In genomic region chr17:44218344-44219125, GRCh38 we compare ENCODE assay signal across 1 cellular context.
TF ChIP-seq lines count a peak whose summit lies in the region.

No MANE protein-coding gene starts in this region.

TF ChIP-seq in HepG2, 621 proteins besides CTCF, POLR2A, EP300 and RAD21 (continued from another document and continues in another):
- no peak for TF ChIP-seq MLXIP (CRISPR knock-in tag; IDR thresholded peaks at IDR 0.05; ENCODE audit: borderline replicate concordance)
- TF ChIP-seq NRL (CRISPR knock-in tag; IDR thresholded peaks at IDR 0.05; ENCODE audit: borderline replicate concordance) = no peak
- TF ChIP-seq ATF7-NPFF (CRISPR knock-in tag; IDR thresholded peaks at IDR 0.05; ENCODE audit: low read depth) = no peak
- no peak; the same call in 1 of the 2 replicates for TF ChIP-seq HIVEP1 (CRISPR knock-in tag; IDR thresholded peaks at IDR 0.05)
- TF ChIP-seq ZBTB37 (CRISPR knock-in tag; IDR thresholded peaks at IDR 0.05) = no peak
- TF ChIP-seq HNRNPL (IDR thresholded peaks at IDR 0.05; ENCODE audit: low read depth, low read length) = no peak
- TF ChIP-seq DR1 (CRISPR knock-in tag; IDR thresholded peaks at IDR 0.05) = no peak
- TF ChIP-seq U2AF1 (optimal IDR thresholded peaks at IDR 0.05; ENCODE audit: low read depth, low read length) = no peak
- TF ChIP-seq SPEN (CRISPR knock-in tag; IDR thresholded peaks at IDR 0.05; ENCODE audit: low read depth) = no peak
- no peak for TF ChIP-seq ZSCAN9 (CRISPR knock-in tag; IDR thresholded peaks at IDR 0.05; ENCODE audit: borderline replicate concordance)
- no peak for TF ChIP-seq AGO1 (IDR thresholded peaks at IDR 0.05; ENCODE audit: low read depth, low read length, poor library complexity, severe bottlenecking)
- no peak for TF ChIP-seq EZH2 (conservative IDR thresholded peaks at IDR 0.05; ENCODE audit: low read depth, low read length)
- no peak for TF ChIP-seq ZNF512B (CRISPR knock-in tag; IDR thresholded peaks at IDR 0.05; ENCODE audit: borderline replicate concordance)
- TF ChIP-seq ATRX (CRISPR knock-in tag; IDR thresholded peaks at IDR 0.05; ENCODE audit: borderline replicate concordance) = no peak
- TF ChIP-seq RNF219 (CRISPR knock-in tag; IDR thresholded peaks at IDR 0.05) = no peak; the same call in 1 of the 2 replicates
- TF ChIP-seq ZFP36L1 (CRISPR knock-in tag; IDR thresholded peaks at IDR 0.05) = no peak
- no peak; the same call in 1 of the 2 replicates for TF ChIP-seq CSRNP1 (CRISPR knock-in tag; IDR thresholded peaks at IDR 0.05)
- TF ChIP-seq ZNF3 (CRISPR knock-in tag; IDR thresholded peaks at IDR 0.05) = no peak
- no peak for TF ChIP-seq ZNF329 (CRISPR knock-in tag; IDR thresholded peaks at IDR 0.05; ENCODE audit: low read depth)
- no peak for TF ChIP-seq NFIC (IDR thresholded peaks at IDR 0.05; ENCODE audit: low read length)
- TF ChIP-seq BCL3 (CRISPR knock-in tag; IDR thresholded peaks at IDR 0.05) = 0 out of 2 replicates have a peak, but pooled peaks have one; percentile 9
- no peak for TF ChIP-seq NKX3-1 (CRISPR knock-in tag; IDR thresholded peaks at IDR 0.05)
- TF ChIP-seq FOSL1 (CRISPR knock-in tag; IDR thresholded peaks at IDR 0.05; ENCODE audit: borderline replicate concordance) = no peak
- no peak for TF ChIP-seq GLI4 (CRISPR knock-in tag; IDR thresholded peaks at IDR 0.05; ENCODE audit: borderline replicate concordance)
- TF ChIP-seq ISX (CRISPR knock-in tag; conservative IDR thresholded peaks at IDR 0.05) = no peak
- no peak for TF ChIP-seq ZNF501 (CRISPR knock-in tag; IDR thresholded peaks at IDR 0.05)
- TF ChIP-seq ZNF546 (CRISPR knock-in tag; conservative IDR thresholded peaks at IDR 0.05) = no peak; the same call in 1 of the 2 replicates
- no peak for TF ChIP-seq ETV6 (CRISPR knock-in tag; conservative IDR thresholded peaks at IDR 0.05)
- no peak for TF ChIP-seq DNMT3B (CRISPR knock-in tag; conservative IDR thresholded peaks at IDR 0.05)
- peak; percentile 54 for TF ChIP-seq HNRNPLL (IDR thresholded peaks at IDR 0.05; ENCODE audit: low read depth, low read length, poor library complexity, severe bottlenecking)
- no peak for TF ChIP-seq NFE2L1 (CRISPR knock-in tag; IDR thresholded peaks at IDR 0.05; ENCODE audit: borderline replicate concordance)
- no peak for TF ChIP-seq NFATC3 (CRISPR knock-in tag; IDR thresholded peaks at IDR 0.05)
- no peak for TF ChIP-seq GZF1 (CRISPR knock-in tag; IDR thresholded peaks at IDR 0.05)
- no peak for TF ChIP-seq SOX6 (IDR thresholded peaks at IDR 0.05)
- TF ChIP-seq SOX6 (CRISPR knock-in tag; IDR thresholded peaks at IDR 0.05) = peak; percentile 35; the same call in 1 of the 2 replicates
- no peak for TF ChIP-seq ZNF34 (CRISPR knock-in tag; IDR thresholded peaks at IDR 0.05; ENCODE audit: borderline replicate concordance)
- no peak for TF ChIP-seq ZFYVE20 (CRISPR knock-in tag; IDR thresholded peaks at IDR 0.05; ENCODE audit: borderline replicate concordance, low read depth)
- TF ChIP-seq IKZF5 (CRISPR knock-in tag; IDR thresholded peaks at IDR 0.05) = peak; percentile 56
- no peak; the same call in 1 of the 2 replicates for TF ChIP-seq ISL2 (CRISPR knock-in tag; IDR thresholded peaks at IDR 0.05)
- no peak for TF ChIP-seq MAF1 (CRISPR knock-in tag; IDR thresholded peaks at IDR 0.05; ENCODE audit: borderline replicate concordance)
- no peak for TF ChIP-seq MYPOP (CRISPR knock-in tag; IDR thresholded peaks at IDR 0.05)
- no peak for TF ChIP-seq ZNF780A (CRISPR knock-in tag; IDR thresholded peaks at IDR 0.05)
- TF ChIP-seq ZNF724P (CRISPR knock-in tag; IDR thresholded peaks at IDR 0.05; ENCODE audit: borderline replicate concordance) = no peak
- no peak for TF ChIP-seq MYNN (CRISPR knock-in tag; IDR thresholded peaks at IDR 0.05; ENCODE audit: low read depth)
- TF ChIP-seq IKZF4 (CRISPR knock-in tag; IDR thresholded peaks at IDR 0.05; ENCODE audit: borderline replicate concordance, low read depth, not compliant biosample characterization) = no peak
- no peak for TF ChIP-seq ELK4 (CRISPR knock-in tag; IDR thresholded peaks at IDR 0.05; ENCODE audit: borderline replicate concordance)
- TF ChIP-seq ZBTB33 (CRISPR knock-in tag; IDR thresholded peaks at IDR 0.05) = no peak
- no peak for TF ChIP-seq SAFB2 (CRISPR knock-in tag; IDR thresholded peaks at IDR 0.05; ENCODE audit: borderline replicate concordance, low read depth)
- TF ChIP-seq FOXP1 (IDR thresholded peaks at IDR 0.05) = no peak
- TF ChIP-seq FOXP1 (CRISPR knock-in tag; IDR thresholded peaks at IDR 0.05) = no peak
- TF ChIP-seq ATAD3A (CRISPR knock-in tag; IDR thresholded peaks at IDR 0.05) = no peak
- TF ChIP-seq ZNF430 (CRISPR knock-in tag; IDR thresholded peaks at IDR 0.05) = 0 out of 2 replicates have a peak, but pooled peaks have one; percentile 59
- no peak for TF ChIP-seq ZNF232 (CRISPR knock-in tag; IDR thresholded peaks at IDR 0.05; ENCODE audit: borderline replicate concordance)
